In genomic region chr11:88104408-88104807, GRCh38 we compare ENCODE assay signal across 13 cellular contexts.
DNase-seq lines count a peak whose midpoint lies in the region; ATAC-seq and TF ChIP-seq lines count a peak whose summit lies in the region.
"Had no signal": no experiment of that assay in that cellular context is flagged by ENCODE, and none has a peak within 500 bp of the region (broad histone marks: within the 10 kb centered on the region; RNA-seq: fewer than 3 reads in every experiment).

No MANE protein-coding gene starts in this region.

- TF ChIP-seq CTCF in MCF 10A (IDR thresholded peaks at IDR 0.05; ENCODE audit: unreplicated experiment) (no peak), breast epithelium (IDR thresholded peaks at IDR 0.05) (no peak), PC-3 (conservative IDR thresholded peaks at IDR 0.05; ENCODE audit: low read depth, low read length) (no peak), smooth muscle cell (IDR thresholded peaks at IDR 0.05; ENCODE audit: borderline replicate concordance, insufficient read depth, poor library complexity, severe bottlenecking) (no peak)

- CTCF ChIA-PET in MCF 10A (lab: Yijun Ruan, JAX) (interaction anchor here (0.5 to 1.4 kb wide), 4 partner anchors 17 to 631 kb away, joined by 3 to 4 read pairs (median 3); no protein-coding TSS in a partner anchor), PC-3 (lab: Charles Lee) (interaction anchor here (0.6 to 1.3 kb wide), 3 partner anchors 53 to 243 kb away, joined by 3 to 5 read pairs (median 4); no protein-coding TSS in a partner anchor)

- peak overlapping the region; percentile 20 for H3K27ac Mint-ChIP-seq in MCF 10A (ENCODE audit: low read depth, unreplicated experiment)
- H3K27ac Mint-ChIP-seq: activated CD4-positive, alpha-beta memory T cell treated with anti-CD3 and anti-CD28 coated beads, Interleukin-2, amount 10 ng/mL, durations not matched to agents 7 days and 5 days; CD4-positive, alpha-beta T cell; progenitor cell of endocrine pancreas had no signal

- H3K4me1 Mint-ChIP-seq in MCF 10A (ENCODE audit: insufficient read depth, unreplicated experiment) = peaks cover 23% of the 10 kb centered on the region
- H3K4me1 Mint-ChIP-seq: activated CD4-positive, alpha-beta memory T cell treated with anti-CD3 and anti-CD28 coated beads, Interleukin-2, amount 10 ng/mL, durations not matched to agents 7 days and 5 days had no signal

- H3F3A ChIP-seq in PC-3 (ENCODE audit: low read length, unreplicated experiment) (peaks cover 6% of the 10 kb centered on the region), smooth muscle cell (ENCODE audit: low read depth) (no peaks in the 10 kb centered on the region)

- H3K9me3 ChIP-seq in breast epithelium (peaks cover 0 to 4% of the 10 kb centered on the region in 2 donors), PC-3 (ENCODE audit: low read length) (no peaks in the 10 kb centered on the region), smooth muscle cell (replicated peaks; ENCODE audit: low read depth) (no peaks in the 10 kb centered on the region)

- POLR2A ChIA-PET in MCF 10A (lab: Yijun Ruan, JAX) = interaction anchor here (0.6 to 1.0 kb wide), 4 partner anchors 61 to 209 kb away, joined by 3 read pairs; no protein-coding TSS in a partner anchor
- POLR2A ChIA-PET in PC-3 (lab: Charles Lee; ENCODE audit: unreplicated experiment) = no interaction called here

- no peaks in the 10 kb centered on the region for H3K9me3 Mint-ChIP-seq in MCF 10A (ENCODE audit: unreplicated experiment)
- H3K9me3 Mint-ChIP-seq: activated CD4-positive, alpha-beta memory T cell treated with anti-CD3 and anti-CD28 coated beads, Interleukin-2, amount 10 ng/mL, durations not matched to agents 7 days and 5 days; CD4-positive, alpha-beta T cell had no signal

- no peaks in the 10 kb centered on the region for H3K27me3 ChIP-seq in breast epithelium
- H3K27me3 ChIP-seq in PC-3 (ENCODE audit: low read length) = no peaks in the 10 kb centered on the region
- H3K27me3 ChIP-seq in smooth muscle cell (ENCODE audit: low read depth) = no peaks in the 10 kb centered on the region

- H3K36me3 Mint-ChIP-seq in MCF 10A (ENCODE audit: insufficient read depth, unreplicated experiment) = peaks cover 25% of the 10 kb centered on the region

- peak overlapping the region; percentile 19 for H3K4me2 ChIP-seq in PC-3 (ENCODE audit: low read length)
- H3K4me2 ChIP-seq in smooth muscle cell = no peak overlapping the region
- H3K4me2 ChIP-seq: KMS-11 had no signal

- H4K20me1 ChIP-seq in PC-3 (ENCODE audit: low read length) (no peaks in the 10 kb centered on the region), smooth muscle cell (ENCODE audit: low read depth) (no peaks in the 10 kb centered on the region)

- no peak overlapping the region for H3K4me3 Mint-ChIP-seq in MCF 10A (ENCODE audit: unreplicated experiment)
- H3K4me3 Mint-ChIP-seq: activated CD4-positive, alpha-beta memory T cell treated with anti-CD3 and anti-CD28 coated beads, Interleukin-2, amount 10 ng/mL, durations not matched to agents 7 days and 5 days; CD4-positive, alpha-beta T cell had no signal

- TF ChIP-seq POLR2A in breast epithelium (IDR thresholded peaks at IDR 0.05) = no peak

- no peak overlapping the region for H3K4me3 ChIP-seq in breast epithelium
- no peak overlapping the region for H3K4me3 ChIP-seq in PC-3 (ENCODE audit: low read length)
- no peak overlapping the region for H3K4me3 ChIP-seq in smooth muscle cell
- H3K4me3 ChIP-seq: SK-N-MC had no signal

- intact Hi-C loops in MCF 10A (cut with micrococcal nuclease) = loop anchor here (5.0 to 10.0 kb wide), 2 partner anchors 68 to 640 kb away; no protein-coding TSS in a partner anchor
- intact Hi-C loops in breast epithelium (cut with DNase I; ENCODE audit: low total_unique reads) = no loop called here
- intact Hi-C loops in PC-3 (cut with micrococcal nuclease) = loop anchor here (5.0 kb wide), 3 partner anchors 227 to 783 kb away; no protein-coding TSS in a partner anchor

- H2AFZ ChIP-seq in PC-3 (ENCODE audit: low read length) (no peak overlapping the region), smooth muscle cell (ENCODE audit: low read depth) (no peak overlapping the region)

- DNase-seq in MCF 10A (ENCODE audit: unreplicated experiment) (no peak), breast epithelium (ENCODE audit: low spot score in 2 of 2) (no peak), PC-3 (peak; percentile 88), kidney glomerular epithelial cell (lab: John Stamatoyannopoulos, UW) (peak; percentile 94), smooth muscle cell (lab: John Stamatoyannopoulos, UW; ENCODE audit: unreplicated experiment) (no peak), NCI-H510A treated with DMSO at 0.1 percent for 48 hours (lab: John Stamatoyannopoulos, UW) (no peak), NCI-H1048 (lab: John Stamatoyannopoulos, UW) (no peak)

- BruUV-seq in MCF 10A (replicated peaks; lab: Mats Ljungman, UMichigan) = no TSS peak
- BruUV-seq in PC-3 (replicated peaks; lab: Mats Ljungman, UMichigan) = no TSS peak

- H3K4me1 ChIP-seq in breast epithelium = no peaks in the 10 kb centered on the region
- H3K4me1 ChIP-seq in PC-3 (ENCODE audit: insufficient read depth, low read length) = peaks cover 30% of the 10 kb centered on the region
- H3K4me1 ChIP-seq in smooth muscle cell (ENCODE audit: low read depth) = no peaks in the 10 kb centered on the region

- H3K9ac ChIP-seq in PC-3 (ENCODE audit: low read length) (no peak overlapping the region), smooth muscle cell (ENCODE audit: low read depth) (no peak overlapping the region)
- H3K9ac ChIP-seq: KMS-11 had no signal

- H3K36me3 ChIP-seq in breast epithelium (no peaks in the 10 kb centered on the region), PC-3 (ENCODE audit: low read depth, low read length) (no peaks in the 10 kb centered on the region), smooth muscle cell (ENCODE audit: low read depth) (no peaks in the 10 kb centered on the region)

- no peaks in the 10 kb centered on the region for H3K27me3 Mint-ChIP-seq in MCF 10A (ENCODE audit: insufficient read depth, unreplicated experiment)
- H3K27me3 Mint-ChIP-seq: CD4-positive, alpha-beta T cell; progenitor cell of endocrine pancreas had no signal

- H3K79me2 ChIP-seq in PC-3 (ENCODE audit: low read length) = no peaks in the 10 kb centered on the region
- no peaks in the 10 kb centered on the region for H3K79me2 ChIP-seq in smooth muscle cell (ENCODE audit: low read depth)

- no peak overlapping the region for H3K27ac ChIP-seq in breast epithelium
- peak overlapping the region; percentile 59 for H3K27ac ChIP-seq in PC-3 (ENCODE audit: low read length)
- no peak overlapping the region for H3K27ac ChIP-seq in smooth muscle cell (ENCODE audit: low read depth)
- H3K27ac ChIP-seq: KMS-11, SK-N-MC had no signal

- peak; percentile 65 for ATAC-seq in PC-3
- ATAC-seq in HG02884 (IDR thresholded peaks at IDR 0.05; ENCODE audit: unreplicated experiment) = no peak

- H3K9me2 ChIP-seq in PC-3 (replicated peaks; ENCODE audit: low read length) = no peaks in the 10 kb centered on the region

Comparison
In these comparisons a context has a peak if more than half of its experiments do, and no peak if none do; other contexts are left out.
1. DNase-seq: peak in PC-3 (single experiment) and kidney glomerular epithelial cell (single experiment); none in MCF 10A (single experiment), breast epithelium (0 of 2), smooth muscle cell (single experiment), NCI-H510A treated with DMSO at 0.1 percent for 48 hours (single experiment) and NCI-H1048 (single experiment).